21 cellular contexts compared by ENCODE assay signal in genomic region chr10:109971640-109972039, GRCh38. TPM values are rescaled to one million over a fixed set of nuclear protein-coding genes. Genes with fewer than 3 reads are reported as not detected.
DNase-seq lines count a peak whose midpoint lies in the region; ATAC-seq, FAIRE-seq and TF ChIP-seq lines count a peak whose summit lies in the region.
"Had no signal": no experiment of that assay in that cellular context is flagged by ENCODE, and none has a peak within 500 bp of the region (broad histone marks: within the 10 kb centered on the region; RNA-seq: fewer than 3 reads in every experiment).

No MANE protein-coding gene starts in this region.

- no peak overlapping the region for H3K4me3 ChIP-seq in HepG2 (replicated peaks in 1 of 3; ENCODE audit: insufficient read depth in 1 of 3, low read depth in 2 of 3, low read length in 3 of 3)
- no peak overlapping the region for H3K4me3 ChIP-seq in right lobe of liver
- no peak overlapping the region for H3K4me3 ChIP-seq in hepatocyte
- H3K4me3 ChIP-seq: BLaER1 treated with 17β-estradiol and CSF1 and Interleukin-3, amounts not matched to agents 10 nM and 100 nM; HAP-1 had no signal

- H3K27me3 ChIP-seq in HepG2 (ENCODE audit: control insufficient read depth in 1 of 2, insufficient read depth in 2 of 2, low read length in 2 of 2) (no peaks in the 10 kb centered on the region), right lobe of liver (peaks cover 0 to 2% of the 10 kb centered on the region in 2 donors), hepatocyte (no peaks in the 10 kb centered on the region)
- H3K27me3 ChIP-seq: BE2C; BLaER1 treated with 17β-estradiol and CSF1 and Interleukin-3, amounts not matched to agents 10 nM and 100 nM had no signal

- H3K9me3 ChIP-seq in HepG2 (ENCODE audit: low read length) (no peaks in the 10 kb centered on the region), right lobe of liver (no peaks in the 10 kb centered on the region), hepatocyte (ENCODE audit: low read depth) (no peaks in the 10 kb centered on the region)
- H3K9me3 ChIP-seq: BE2C, HAP-1 had no signal

- CTCF ChIA-PET in HepG2 (lab: Yijun Ruan, JAX; ENCODE audit: low intra/inter-chr PET ratio, low total read pairs) = no interaction called here

- H3K36me3 ChIP-seq in HepG2 (replicated peaks in 1 of 2; ENCODE audit: control insufficient read depth in 1 of 2, insufficient read depth in 2 of 2, low read length in 2 of 2) = no peaks in the 10 kb centered on the region
- no peaks in the 10 kb centered on the region for H3K36me3 ChIP-seq in right lobe of liver
- H3K36me3 ChIP-seq in hepatocyte (replicated peaks; ENCODE audit: insufficient read depth, low read depth) = no peaks in the 10 kb centered on the region
- H3K36me3 ChIP-seq: BE2C; BLaER1 treated with 17β-estradiol and CSF1 and Interleukin-3, amounts not matched to agents 10 nM and 100 nM; HAP-1 had no signal

- intact Hi-C loops in HepG2 (cut with micrococcal nuclease; ENCODE audit: unreplicated experiment) = no loop called here
- intact Hi-C loops in right lobe of liver (cut with DNase I) = no loop called here

- peak; percentile 63 for DNase-seq in HepG2 (ENCODE audit: low spot score)
- DNase-seq in right lobe of liver = no peak
- DNase-seq in hepatocyte (ENCODE audit: low spot score) = no peak
- DNase-seq in activated CD4-positive, alpha-beta T cell treated with anti-CD3 and anti-CD28 coated beads for 1 hour = no peak
- DNase-seq in NK-92 (lab: John Stamatoyannopoulos, UW; ENCODE audit: unreplicated experiment) = no peak
- DNase-seq: AML-193; CD4-positive, alpha-beta T cell; CD8-positive, alpha-beta memory T cell; DMS 273 treated with DMSO at 0.1 percent for 48 hours; DND-41; GOT3; HFFc6 had no signal

- no peaks in the 10 kb centered on the region for H3K27me3 Mint-ChIP-seq in nephron (ENCODE audit: low read depth)

- no peaks in the 10 kb centered on the region for H3K36me3 Mint-ChIP-seq in nephron (ENCODE audit: low read depth)
- H3K36me3 Mint-ChIP-seq: CD14-positive monocyte; CD8-positive, alpha-beta memory T cell had no signal

- H3K9ac ChIP-seq in HepG2 (ENCODE audit: insufficient read depth, low read depth, low read length) = no peak overlapping the region
- H3K9ac ChIP-seq: BLaER1 treated with 17β-estradiol and CSF1 and Interleukin-3, amounts not matched to agents 10 nM and 100 nM had no signal

- no peaks in the 10 kb centered on the region for H3K9me3 Mint-ChIP-seq in nephron
- H3K9me3 Mint-ChIP-seq: CD14-positive monocyte; CD4-positive, alpha-beta T cell; CD8-positive, alpha-beta memory T cell; HFFc6 had no signal

- ATAC-seq in HepG2 (peak; percentile 27; the same call in 2 of the 3 replicates), right lobe of liver (no peak)

- peak overlapping the region; percentile 73 to 90 (median 87) for H3K27ac Mint-ChIP-seq in nephron
- H3K27ac Mint-ChIP-seq: CD14-positive monocyte; CD4-positive, alpha-beta T cell; CD8-positive, alpha-beta memory T cell; HFFc6 had no signal

- TF ChIP-seq RAD21 in HepG2 (CRISPR knock-in tag; IDR thresholded peaks at IDR 0.05) = no peak

- H3K4me1 ChIP-seq in HepG2 (ENCODE audit: insufficient read depth, low read length) (peaks cover 94% of the 10 kb centered on the region), right lobe of liver (peaks cover 0 to 37% (median 0%) of the 10 kb centered on the region in 4 donors), hepatocyte (ENCODE audit: insufficient read depth) (peaks cover 80% of the 10 kb centered on the region)
- H3K4me1 ChIP-seq: HAP-1 had no signal

- no peaks in the 10 kb centered on the region for H3K9me2 ChIP-seq in hepatocyte (replicated peaks; ENCODE audit: insufficient read depth)

- H3K4me1 Mint-ChIP-seq in nephron = peaks cover 73% of the 10 kb centered on the region
- H3K4me1 Mint-ChIP-seq: CD8-positive, alpha-beta memory T cell had no signal

- H3K79me2 ChIP-seq in HepG2 (ENCODE audit: insufficient read depth, low read length) = no peaks in the 10 kb centered on the region
- no peaks in the 10 kb centered on the region for H3K79me2 ChIP-seq in hepatocyte

- no peaks in the 10 kb centered on the region for H4K20me1 ChIP-seq in HepG2 (ENCODE audit: insufficient read depth, low read length)
- no peaks in the 10 kb centered on the region for H4K20me1 ChIP-seq in hepatocyte (ENCODE audit: insufficient read depth, poor library complexity, severe bottlenecking)
- H4K20me1 ChIP-seq: BLaER1 treated with 17β-estradiol and CSF1 and Interleukin-3, amounts not matched to agents 10 nM and 100 nM had no signal

- TF ChIP-seq CTCF in HepG2 (CRISPR knock-in tag; IDR thresholded peaks at IDR 0.05) (no peak), right lobe of liver (IDR thresholded peaks at IDR 0.05) (no peak), hepatocyte (IDR thresholded peaks at IDR 0.05; ENCODE audit: poor library complexity) (no peak), nephron (IDR thresholded peaks at IDR 0.05; ENCODE audit: unreplicated experiment in 3 of 3) (no peak)

- H2AFZ ChIP-seq in HepG2 (ENCODE audit: low read length) (no peak overlapping the region), hepatocyte (no peak overlapping the region)

- FAIRE-seq in HepG2 (lab: Jason Lieb, UNC) = peak; percentile 23
- FAIRE-seq: D721Med, G401.6, GM12892, H54 had no signal

- H3K4me2 ChIP-seq in HepG2 (ENCODE audit: low read depth, low read length) = peak overlapping the region; percentile 25; the same call in 1 of the 2 replicates
- H3K4me2 ChIP-seq in hepatocyte = peak overlapping the region; percentile 31
- H3K4me2 ChIP-seq: BLaER1 treated with 17β-estradiol and CSF1 and Interleukin-3, amounts not matched to agents 10 nM and 100 nM had no signal

- 14% methylated on average over 3 of the region's 3 CpGs for WGBS in HepG2 (ENCODE audit: low lambda C conversion rate)
- whole genome bisulfite sequencing in right lobe of liver (ENCODE audit: insufficient coverage, low coverage, low lambda C conversion rate, missing lambda C conversion rate) = 32% methylated on average over 3 of the region's 3 CpGs
- WGBS in hepatocyte (ENCODE audit: low lambda C conversion rate, missing lambda C conversion rate) = 35% methylated on average over 3 of the region's 3 CpGs

- no peak overlapping the region for H3K4me3 Mint-ChIP-seq in nephron
- H3K4me3 Mint-ChIP-seq: CD14-positive monocyte; CD4-positive, alpha-beta T cell; CD8-positive, alpha-beta memory T cell; HFFc6 had no signal

- BruUV-seq in HepG2 (replicated peaks; lab: Mats Ljungman, UMichigan) = no TSS peak

- TF ChIP-seq POLR2A in HepG2 (IDR thresholded peaks at IDR 0.05; ENCODE audit: insufficient read depth in 1 of 2, low read depth in 2 of 2, low read length in 2 of 2) = no peak
- no peak for TF ChIP-seq POLR2A in right lobe of liver (IDR thresholded peaks at IDR 0.05)

- TF ChIP-seq EP300 in HepG2 (IDR thresholded peaks at IDR 0.05; ENCODE audit: low read depth in 2 of 2, low read length in 2 of 2) (0 out of 4 replicates have a peak, but pooled peaks of 1 of the 2 experiments have one; percentile 20), HepG2 (CRISPR knock-in tag; IDR thresholded peaks at IDR 0.05; ENCODE audit: borderline replicate concordance) (no peak)

- in situ Hi-C loops in HepG2 (cut with HindIII; ENCODE audit: extremely low pct_ligation_motif_present, low pct_unique_long_range_greater_than_20kb) = no loop called here

- H3K27ac ChIP-seq in HepG2 (ENCODE audit: extremely low read length, insufficient read depth, low read length) (no peak overlapping the region), right lobe of liver (no peak overlapping the region), hepatocyte (peak overlapping the region; percentile 97)
- H3K27ac ChIP-seq: BLaER1 treated with 17β-estradiol and CSF1 and Interleukin-3, amounts not matched to agents 10 nM and 100 nM had no signal

- POLR2A ChIA-PET in HepG2 (lab: Yijun Ruan, JAX) = interaction anchor here (1.6 kb wide), 1 partner anchor 36 kb away, joined by 11 read pairs; the partner anchor contains the start of gene ADD3

RNA-seq across cellular contexts. Expression of gene ADD3, which starts 36.1 kb away (rescaled TPM):
- total RNA-seq in HepG2 (2016; rRNA removed; fragmentation: Illumina TruSeq; extraction: Trizol) (57.5 and 70.2 TPM in 2 replicates), right lobe of liver (10 to 100 TPM; 11.7 to 71.3 (median 16.2) TPM), hepatocyte (206 and 216 TPM in 2 replicates)
- total RNA-seq in HepG2 (2016; cell fraction: cytosol; rRNA removed; fragmentation: Illumina TruSeq; extraction: Trizol; ENCODE audit: low read depth) = 23.9 and 30.3 TPM in 2 replicates
- 57.4 and 65.2 TPM in 2 replicates for total RNA-seq in HepG2 (2016; cell fraction: insoluble cytoplasmic fraction; rRNA removed; fragmentation: Illumina TruSeq; extraction: Trizol)
- 25.0 and 26.6 TPM in 2 replicates for total RNA-seq in HepG2 (2016; cell fraction: membrane; rRNA removed; fragmentation: Illumina TruSeq; extraction: Trizol)
- 41.3 and 58.5 TPM in 2 replicates for total RNA-seq in HepG2 (2016; cell fraction: nucleus; rRNA removed; fragmentation: Illumina TruSeq; extraction: Trizol)
- polyA plus RNA-seq in HepG2 (2011; rRNA removed) (40.0 and 44.7 TPM in 2 replicates), hepatocyte (83.2 and 88.6 TPM in 2 replicates)
- 33.8 and 59.5 TPM in 2 replicates for polyA plus RNA-seq in HepG2 (2011; cell fraction: cytosol; rRNA removed)
- 62.7 and 102 TPM in 2 replicates for polyA plus RNA-seq in HepG2 (2011; cell fraction: nucleus; rRNA removed)
- polyA plus RNA-seq in HepG2 (2012) = 29.2 and 48.3 TPM in 2 replicates
- polyA plus RNA-seq in HepG2 (2016; cell fraction: cytosol; fragmentation: Illumina TruSeq; extraction: Trizol; ENCODE audit: low read depth) = 1.4 and 1.6 TPM in 2 replicates
- polyA plus RNA-seq in HepG2 (2016; cell fraction: insoluble cytoplasmic fraction; fragmentation: Illumina TruSeq; extraction: Trizol; ENCODE audit: low read depth) = 44.7 and 44.8 TPM in 2 replicates
- 5.5 and 6.0 TPM in 2 replicates for polyA plus RNA-seq in HepG2 (2016; cell fraction: membrane; fragmentation: Illumina TruSeq; extraction: Trizol; ENCODE audit: low read depth)
- polyA plus RNA-seq in HepG2 (2016; cell fraction: nucleus; fragmentation: Illumina TruSeq; extraction: Trizol; ENCODE audit: insufficient read depth, low read depth) = 53.5 and 57.5 TPM in 2 replicates
- 41.0 and 60.2 TPM in 2 replicates for polyA minus RNA-seq in HepG2 (2011; rRNA and poly(A)+ RNA removed; ENCODE audit: low replicate concordance)
- 34.7 and 44.4 TPM in 2 replicates for polyA minus RNA-seq in HepG2 (2011; cell fraction: cytosol; rRNA and poly(A)+ RNA removed)
- 91.9 and 114 TPM in 2 replicates for polyA minus RNA-seq in HepG2 (2011; cell fraction: nucleus; rRNA and poly(A)+ RNA removed)

RNA-seq across cellular contexts. Expression of gene XPNPEP1, which starts 48.3 kb away (rescaled TPM):
- total RNA-seq in HepG2 (2016; rRNA removed; fragmentation: Illumina TruSeq; extraction: Trizol) = 28.4 and 30.3 TPM in 2 replicates
- 4.1 and 5.8 TPM in 2 replicates for total RNA-seq in HepG2 (2016; cell fraction: cytosol; rRNA removed; fragmentation: Illumina TruSeq; extraction: Trizol; ENCODE audit: low read depth)
- 29.5 and 30.7 TPM in 2 replicates for total RNA-seq in HepG2 (2016; cell fraction: insoluble cytoplasmic fraction; rRNA removed; fragmentation: Illumina TruSeq; extraction: Trizol)
- total RNA-seq in HepG2 (2016; cell fraction: membrane; rRNA removed; fragmentation: Illumina TruSeq; extraction: Trizol) = 12.3 and 13.8 TPM in 2 replicates
- 39.8 and 40.1 TPM in 2 replicates for total RNA-seq in HepG2 (2016; cell fraction: nucleus; rRNA removed; fragmentation: Illumina TruSeq; extraction: Trizol)
- 55.5 and 76.1 TPM in 2 replicates for polyA plus RNA-seq in HepG2 (2011; rRNA removed)
- 65.7 and 89.1 TPM in 2 replicates for polyA plus RNA-seq in HepG2 (2011; cell fraction: cytosol; rRNA removed)
- polyA plus RNA-seq in HepG2 (2011; cell fraction: nucleus; rRNA removed) = 262 and 282 TPM in 2 replicates
- polyA plus RNA-seq in HepG2 (2012) = 18.0 and 24.0 TPM in 2 replicates
- polyA plus RNA-seq in HepG2 (2016; cell fraction: cytosol; fragmentation: Illumina TruSeq; extraction: Trizol; ENCODE audit: low read depth) = 2.7 and 2.8 TPM in 2 replicates
- polyA plus RNA-seq in HepG2 (2016; cell fraction: insoluble cytoplasmic fraction; fragmentation: Illumina TruSeq; extraction: Trizol; ENCODE audit: low read depth) = 25.0 and 28.1 TPM in 2 replicates
- polyA plus RNA-seq in HepG2 (2016; cell fraction: membrane; fragmentation: Illumina TruSeq; extraction: Trizol; ENCODE audit: low read depth) = 6.2 and 7.9 TPM in 2 replicates
- polyA plus RNA-seq in HepG2 (2016; cell fraction: nucleus; fragmentation: Illumina TruSeq; extraction: Trizol; ENCODE audit: insufficient read depth, low read depth) = 37.8 and 41.4 TPM in 2 replicates
- 225 and 394 TPM in 2 replicates for polyA minus RNA-seq in HepG2 (2011; rRNA and poly(A)+ RNA removed; ENCODE audit: low replicate concordance)
- polyA minus RNA-seq in HepG2 (2011; cell fraction: cytosol; rRNA and poly(A)+ RNA removed) = 40.2 and 54.6 TPM in 2 replicates
- polyA minus RNA-seq in HepG2 (2011; cell fraction: nucleus; rRNA and poly(A)+ RNA removed) = 110 and 137 TPM in 2 replicates
- 10 to 100 TPM; 13.9 to 57.8 (median 29.4) TPM for total RNA-seq in right lobe of liver
- total RNA-seq in hepatocyte = 89.7 and 99.4 TPM in 2 replicates
- 40.2 and 55.5 TPM in 2 replicates for polyA plus RNA-seq in hepatocyte
